ENCODE assay signal across 8 cellular contexts in the genomic region with DNA sequence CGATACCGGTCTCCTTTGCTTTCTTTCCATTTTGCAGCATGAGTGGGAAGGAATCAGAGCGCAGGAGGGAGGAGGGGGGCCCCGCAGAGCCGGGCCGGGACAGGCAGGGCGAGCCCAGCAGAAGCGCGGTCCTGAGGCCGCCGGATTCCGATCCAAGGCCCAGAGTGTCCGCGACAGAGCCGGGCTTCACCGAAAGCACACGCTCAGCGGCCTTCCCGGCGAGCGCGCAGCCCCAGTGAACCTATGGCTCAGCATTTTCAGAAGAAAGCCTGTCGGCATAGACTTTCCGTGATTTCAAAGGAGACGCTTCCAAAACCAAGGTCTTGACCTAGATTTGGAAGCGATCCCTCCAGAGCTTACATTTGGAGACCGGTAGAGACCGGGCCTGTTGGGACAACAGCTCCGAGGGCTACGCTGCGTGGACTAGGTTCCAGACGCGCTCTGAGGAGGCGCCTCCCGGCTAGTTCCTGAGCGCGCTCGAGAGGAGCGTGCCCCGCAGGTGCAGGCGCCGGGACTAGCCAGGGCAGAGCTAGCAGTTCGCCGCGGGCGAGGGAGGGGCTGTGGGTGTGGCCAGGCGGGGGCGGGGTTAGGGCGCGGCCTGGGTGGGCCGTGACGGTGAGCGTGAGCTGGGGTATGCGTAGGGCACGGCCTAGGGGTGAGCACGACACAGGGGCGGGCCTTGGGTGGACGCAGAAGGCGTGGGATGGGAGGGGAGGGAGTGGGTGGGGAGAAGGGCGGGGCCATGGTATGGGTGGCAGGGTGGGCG. TPM values are rescaled to one million over a fixed set of nuclear protein-coding genes. Genes with fewer than 3 reads are reported as not detected.
DNase-seq lines count a peak whose midpoint lies in the region; ATAC-seq and TF ChIP-seq lines count a peak whose summit lies in the region.

No MANE protein-coding gene starts in this region.

- H3K4ac ChIP-seq in IMR-90 (ENCODE audit: low read depth, low read length) = peak overlapping the region; percentile 16; the same call in 1 of the 2 replicates

- H3K27me3 Mint-ChIP-seq in activated T-cell treated with anti-CD3 and anti-CD28 coated beads, Interleukin-2, amount 50 U/mL, for 24 hours = peaks cover 7% of the 10 kb centered on the region

- 0 out of 2 replicates have a peak overlapping the region, but pooled peaks have one; percentile 46 for H3K18ac ChIP-seq in IMR-90 (ENCODE audit: low read depth, low read length)

- H2BK20ac ChIP-seq in IMR-90 (ENCODE audit: low read depth, low read length) = no peak overlapping the region

- no peak for TF ChIP-seq POLR2A in IMR-90 (IDR thresholded peaks at IDR 0.05; ENCODE audit: low read depth, low read length)

- no peak overlapping the region for H4K91ac ChIP-seq in IMR-90 (ENCODE audit: insufficient read depth, low read depth, low read length)

- H3K36me3 ChIP-seq in IMR-90 (ENCODE audit: control insufficient read depth, insufficient read depth, low read length) (no peaks in the 10 kb centered on the region), PC-3 (ENCODE audit: low read depth, low read length) (no peaks in the 10 kb centered on the region), muscle layer of duodenum (ENCODE audit: control insufficient read depth in 1 of 2, insufficient read depth in 2 of 2, low read length in 2 of 2) (no peaks in the 10 kb centered on the region)

- peaks cover 4% of the 10 kb centered on the region for H3K36me3 Mint-ChIP-seq in activated T-cell treated with anti-CD3 and anti-CD28 coated beads, Interleukin-2, amount 50 U/mL, for 24 hours (ENCODE audit: low read depth)

- in situ Hi-C loops in IMR-90 (cut with MboI; ENCODE audit: low sequenced_read_pairs) = no loop called here

- H3K79me2 ChIP-seq in PC-3 (ENCODE audit: low read length) = no peaks in the 10 kb centered on the region

- H3K23ac ChIP-seq in IMR-90 (ENCODE audit: low read depth, low read length) = peak overlapping the region; percentile 62

- peak; percentile 98 for DNase-seq in DMS153 (lab: John Stamatoyannopoulos, UW)
- DNase-seq in IMR-90 = peak; percentile 93
- DNase-seq in PC-3 = peak; percentile 100
- DNase-seq in activated T-cell treated with anti-CD3 and anti-CD28 coated beads, Interleukin-2, amount 50 U/mL, for 24 hours = peak; percentile 96
- DNase-seq in stimulated activated CD8-positive, alpha-beta memory T cell treated with anti-CD3 and anti-CD28 coated beads, Interleukin-7, amount 100 ng/mL, for 24 hours (ENCODE audit: low read depth) = peak; percentile 81

- no peaks in the 10 kb centered on the region for H3F3A ChIP-seq in PC-3 (ENCODE audit: low read length, unreplicated experiment)

- intact Hi-C loops in IMR-90 (cut with micrococcal nuclease) (loop anchor here (1.0 to 2.0 kb wide), 2 partner anchors 53 to 159 kb away; a partner anchor contains a TSS), PC-3 (cut with micrococcal nuclease) (loop anchor here (1.0 to 10.0 kb wide), 6 partner anchors 18 to 377 kb away; a partner anchor contains a TSS)

- TF ChIP-seq RAD21 in IMR-90 (IDR thresholded peaks at IDR 0.05; ENCODE audit: low read length) = no peak

- H3K4me3 ChIP-seq in IMR-90 (ENCODE audit: insufficient read depth, low read depth, low read length) (peak overlapping the region; percentile 85), PC-3 (ENCODE audit: low read length) (peak overlapping the region; percentile 67), muscle layer of duodenum (ENCODE audit: low read depth in 1 of 2, low read length in 2 of 2) (peak overlapping the region; percentile 73 to 75)

- peak overlapping the region; percentile 60 for H3K9ac ChIP-seq in IMR-90 (ENCODE audit: low read depth, low read length)
- peak overlapping the region; percentile 13 for H3K9ac ChIP-seq in PC-3 (ENCODE audit: low read length)

- peak overlapping the region; percentile 74 for H3K4me3 Mint-ChIP-seq in activated T-cell treated with anti-CD3 and anti-CD28 coated beads, Interleukin-2, amount 50 U/mL, for 24 hours

- no peak overlapping the region for H3K56ac ChIP-seq in IMR-90 (ENCODE audit: extremely low read depth, insufficient read depth, low read length)

- no peak overlapping the region for H2BK15ac ChIP-seq in IMR-90 (ENCODE audit: low read depth, low read length)

- H3K4me1 ChIP-seq in IMR-90 (ENCODE audit: control insufficient read depth, insufficient read depth, low read length) (peaks cover 3% of the 10 kb centered on the region; the same call in 1 of the 2 replicates), PC-3 (ENCODE audit: insufficient read depth, low read length) (peaks cover 18% of the 10 kb centered on the region), muscle layer of duodenum (ENCODE audit: control insufficient read depth in 1 of 2, insufficient read depth in 2 of 2, low read length in 2 of 2) (peaks cover 9 to 21% of the 10 kb centered on the region in 2 donors)

- H2AFZ ChIP-seq in IMR-90 (replicated peaks; ENCODE audit: low read length, poor library complexity) (peak overlapping the region; percentile 94), PC-3 (ENCODE audit: low read length) (peak overlapping the region; percentile 75)

- WGBS in IMR-90 (ENCODE audit: extremely low coverage in 2 of 2, insufficient read length in 1 of 2), 2 experiments = 2% methylated on average over 23 of the region's 61 CpGs; no CpG with 5 or more reads in 1 of the 2 experiments

- no peaks in the 10 kb centered on the region for H3K79me1 ChIP-seq in IMR-90 (ENCODE audit: low read depth in 1 of 2, low read length in 2 of 2)

- H3K9me3 Mint-ChIP-seq in activated T-cell treated with anti-CD3 and anti-CD28 coated beads, Interleukin-2, amount 50 U/mL, for 24 hours = no peaks in the 10 kb centered on the region

- no peak overlapping the region for H2BK5ac ChIP-seq in IMR-90 (ENCODE audit: low read depth, low read length, poor library complexity, severe bottlenecking)

- H3K27ac Mint-ChIP-seq in activated T-cell treated with anti-CD3 and anti-CD28 coated beads, Interleukin-2, amount 50 U/mL, for 24 hours = peak overlapping the region; percentile 4

- no TSS peak for BruUV-seq in IMR-90 (replicated peaks; lab: Mats Ljungman, UMichigan)
- BruUV-seq in PC-3 (replicated peaks; lab: Mats Ljungman, UMichigan) = no TSS peak

- H3K27ac ChIP-seq in IMR-90 (ENCODE audit: insufficient read depth, low read length) (0 out of 2 replicates have a peak overlapping the region, but pooled peaks have one; percentile 18), PC-3 (ENCODE audit: low read length) (no peak overlapping the region), muscle layer of duodenum (ENCODE audit: low read length) (peak overlapping the region; percentile 68)

- H4K20me1 ChIP-seq in IMR-90 (ENCODE audit: insufficient read depth, low read length) (no peaks in the 10 kb centered on the region), PC-3 (ENCODE audit: low read length) (no peaks in the 10 kb centered on the region)

- peaks cover 21% of the 10 kb centered on the region for H3K4me1 Mint-ChIP-seq in activated T-cell treated with anti-CD3 and anti-CD28 coated beads, Interleukin-2, amount 50 U/mL, for 24 hours (ENCODE audit: low read depth)

- dilution Hi-C loops in IMR-90 (cut with HindIII; ENCODE audit: low sequenced_read_pairs, unreplicated experiment) = no loop called here

- TF ChIP-seq CTCF in IMR-90 (conservative IDR thresholded peaks at IDR 0.05; ENCODE audit: low read depth, low read length) (no peak), PC-3 (conservative IDR thresholded peaks at IDR 0.05; ENCODE audit: low read depth, low read length) (no peak)

- H3K27me3 ChIP-seq in IMR-90 (ENCODE audit: control insufficient read depth, insufficient read depth, low read length) = no peaks in the 10 kb centered on the region
- no peaks in the 10 kb centered on the region for H3K27me3 ChIP-seq in PC-3 (ENCODE audit: low read length)
- peaks cover 4% of the 10 kb centered on the region for H3K27me3 ChIP-seq in muscle layer of duodenum (ENCODE audit: low read depth, low read length)

- H2BK120ac ChIP-seq in IMR-90 (ENCODE audit: low read depth, low read length) = no peak overlapping the region

- H3K4me2 ChIP-seq in IMR-90 (ENCODE audit: low read depth, low read length) = peak overlapping the region; percentile 99
- peak overlapping the region; percentile 90 for H3K4me2 ChIP-seq in PC-3 (ENCODE audit: low read length)

- no peak overlapping the region for H2AK5ac ChIP-seq in IMR-90 (ENCODE audit: low read depth, low read length)

- POLR2A ChIA-PET in IMR-90 (lab: Charles Lee; ENCODE audit: unreplicated experiment) = no interaction called here
- POLR2A ChIA-PET in PC-3 (lab: Charles Lee; ENCODE audit: unreplicated experiment) = interaction anchor here (0.5 to 1.1 kb wide), 7 partner anchors 24 to 670 kb away, joined by 3 to 24 read pairs (median 5); a partner anchor contains a TSS

- H2AK9ac ChIP-seq in IMR-90 (replicated peaks; ENCODE audit: low read depth, low read length, poor library complexity) = peak overlapping the region; percentile 88

- peak; percentile 92 for ATAC-seq in GM21576 (IDR thresholded peaks at IDR 0.05; ENCODE audit: unreplicated experiment)
- ATAC-seq in IMR-90 (ENCODE audit: low read depth) = peak; percentile 91
- peak; percentile 84 for ATAC-seq in PC-3
- peak; percentile 94 for ATAC-seq in esophagus mucosa

- H3K9me3 ChIP-seq in IMR-90 (ENCODE audit: control insufficient read depth, insufficient read depth, low read length) = no peaks in the 10 kb centered on the region
- no peaks in the 10 kb centered on the region for H3K9me3 ChIP-seq in PC-3 (ENCODE audit: low read length)
- no peaks in the 10 kb centered on the region for H3K9me3 ChIP-seq in muscle layer of duodenum (ENCODE audit: control insufficient read depth in 1 of 2, low read length in 2 of 2)

- H3K9me2 ChIP-seq in PC-3 (replicated peaks; ENCODE audit: low read length) = no peaks in the 10 kb centered on the region

- H4K5ac ChIP-seq in IMR-90 (ENCODE audit: low read depth, low read length) = peak overlapping the region; percentile 36; the same call in 1 of the 2 replicates

- peaks cover 7% of the 10 kb centered on the region for H3K9me1 ChIP-seq in IMR-90 (ENCODE audit: insufficient read depth, low read length)

- peak overlapping the region in 1 of 2 experiments; percentile 43; a peak in 1 of 4 replicates for H4K8ac ChIP-seq in IMR-90 (ENCODE audit: low read depth in 2 of 2, low read length in 2 of 2)

- peak overlapping the region; percentile 37; the same call in 1 of the 2 replicates for H3K14ac ChIP-seq in IMR-90 (replicated peaks; ENCODE audit: low read depth, low read length)

- CTCF ChIA-PET in IMR-90 (lab: Yijun Ruan, JAX) = interaction anchor here (1.0 kb wide), 1 partner anchor 166 kb away, joined by 3 read pairs; no protein-coding TSS in a partner anchor
- CTCF ChIA-PET in PC-3 (lab: Charles Lee) = interaction anchor here (1.2 kb wide), 1 partner anchor 24 kb away, joined by 13 read pairs; no protein-coding TSS in a partner anchor

RNA-seq across cellular contexts. Expression of a gene that starts 27.8 kb away (rescaled TPM):
- total RNA-seq in IMR-90 (2012; rRNA removed) (not detected in 2 replicates), PC-3 (2014; rRNA removed) (not detected in 2 replicates), esophagus mucosa (not detected)
- polyA plus RNA-seq in IMR-90 (2012; rRNA removed) = not detected in 2 replicates
- not detected in 2 replicates for polyA plus RNA-seq in IMR-90 (2012; cell fraction: cytosol; rRNA removed)
- polyA plus RNA-seq in IMR-90 (2012; cell fraction: nucleus; rRNA removed; ENCODE audit: low replicate concordance) = not detected in 2 replicates

RNA-seq across cellular contexts. Expression of a gene that starts 52.5 kb away (rescaled TPM):
- total RNA-seq in IMR-90 (2012; rRNA removed) (65.3 and 72.9 TPM in 2 replicates), PC-3 (2014; rRNA removed) (123 and 145 TPM in 2 replicates), esophagus mucosa (15.8 TPM)
- polyA plus RNA-seq in IMR-90 (2012; rRNA removed) = 39.4 and 39.5 TPM in 2 replicates
- polyA plus RNA-seq in IMR-90 (2012; cell fraction: cytosol; rRNA removed) = 46.6 and 52.1 TPM in 2 replicates
- polyA plus RNA-seq in IMR-90 (2012; cell fraction: nucleus; rRNA removed; ENCODE audit: low replicate concordance) = 28.6 and 37.2 TPM in 2 replicates

RNA-seq across cellular contexts. Expression of a gene that starts 52.6 kb away (rescaled TPM):
- total RNA-seq in IMR-90 (2012; rRNA removed) (26.7 and 28.5 TPM in 2 replicates), PC-3 (2014; rRNA removed) (80.5 and 87.8 TPM in 2 replicates), esophagus mucosa (10.2 TPM)
- 23.5 and 24.6 TPM in 2 replicates for polyA plus RNA-seq in IMR-90 (2012; rRNA removed)
- 15.0 and 26.0 TPM in 2 replicates for polyA plus RNA-seq in IMR-90 (2012; cell fraction: cytosol; rRNA removed)
- polyA plus RNA-seq in IMR-90 (2012; cell fraction: nucleus; rRNA removed; ENCODE audit: low replicate concordance) = 26.9 and 58.9 TPM in 2 replicates
